1 cellular context compared by ENCODE assay signal in genomic region chr9:128142596-128142995, GRCh38.
TF ChIP-seq lines count a peak whose summit lies in the region.

No MANE protein-coding gene starts in this region.

TF ChIP-seq in HepG2, 621 proteins besides CTCF, POLR2A, EP300 and RAD21:
- TF ChIP-seq HOXA9 (CRISPR knock-in tag; IDR thresholded peaks at IDR 0.05; ENCODE audit: borderline replicate concordance) (no peak), NONO (IDR thresholded peaks at IDR 0.05) (no peak), NONO (CRISPR knock-in tag; conservative IDR thresholded peaks at IDR 0.05) (no peak)
